Comparison of ENCODE assay signal across 17 cellular contexts in genomic region chr5:128362398-128362797, GRCh38.
"Had no signal": no experiment of that assay in that cellular context is flagged by ENCODE, and none has a peak within 500 bp of the region (broad histone marks: within the 10 kb centered on the region; RNA-seq: fewer than 3 reads in every experiment).

No MANE protein-coding gene starts in this region.

- H3K4me2 ChIP-seq: SK-N-SH had no signal

- DNase-seq: KBM-7, MV-4-11, NCI-H1048, NCI-H1105, NCI-H1436 treated with DMSO at 0.1 percent for 48 hours, NCI-H187, NCI-H2029, NCI-H2171, NCI-H226, NCI-H446, NCI-H510A, NCI-H524 treated with DMSO at 0.1 percent for 48 hours, NCI-H69, RPMI8226, SHP77, SK-N-SH had no signal

- H3K9ac ChIP-seq: SK-N-SH had no signal

- H3K9me3 ChIP-seq: SK-N-SH had no signal

- FAIRE-seq: RCC 7860 had no signal
